17 cellular contexts compared by ENCODE assay signal in genomic region chr2:237863102-237863511, GRCh38. TPM values are rescaled to one million over a fixed set of nuclear protein-coding genes. Genes with fewer than 3 reads are reported as not detected.
A peak's percentile ranks its signal among the peaks of the same experiment; 100 is the strongest.
DNase-seq lines count a peak whose midpoint lies in the region; TF ChIP-seq lines count a peak whose summit lies in the region.
"Had no signal": no experiment of that assay in that cellular context is flagged by ENCODE, and none has a peak within 500 bp of the region (broad histone marks: within the 10 kb centered on the region; RNA-seq: fewer than 3 reads in every experiment).

No MANE protein-coding gene starts in this region.

- no peak overlapping the region for H2AK5ac ChIP-seq in neuronal stem cell (ENCODE audit: low read depth, low read length)

- no peaks in the 10 kb centered on the region for H3K9me3 Mint-ChIP-seq in activated naive CD4-positive, alpha-beta T cell treated with anti-CD3 and anti-CD28 coated beads, Interleukin-2, amount 10 ng/mL, durations not matched to agents 7 days and 5 days

- CTCF ChIA-PET in activated naive CD4-positive, alpha-beta T cell treated with anti-CD3 and anti-CD28 coated beads, Interleukin-2, amount 10 ng/mL, durations not matched to agents 7 days and 5 days (lab: Charles Lee), result interaction anchor here (1.0 kb wide), 1 partner anchor 36 kb away, joined by 3 read pairs; no protein-coding TSS in a partner anchor
- CTCF ChIA-PET in HEK293T (lab: Yijun Ruan, JAX), result interaction anchor here (0.6 kb wide), 1 partner anchor 271 kb away, joined by 3 read pairs; no protein-coding TSS in a partner anchor

- TF ChIP-seq POLR2A in transverse colon (IDR thresholded peaks at IDR 0.05), result no peak

- no peak for DNase-seq in activated naive CD4-positive, alpha-beta T cell treated with anti-CD3 and anti-CD28 coated beads, Interleukin-2, amount 10 ng/mL, durations not matched to agents 7 days and 5 days
- DNase-seq in activated naive CD4-positive, alpha-beta T cell treated with anti-CD3 and anti-CD28 coated beads, Interleukin-2, amount 50 U/mL, for 16 hours, result no peak
- DNase-seq in ascending aorta (ENCODE audit: low spot score in 2 of 2) (peak in 1 of 2 donors; percentile 60), neuronal stem cell (ENCODE audit: low spot score) (no peak), transverse colon (no peak), colonic mucosa (no peak), HEK293T (ENCODE audit: extremely low spot score) (no peak), NCI-H1092 treated with DMSO at 0.1 percent for 48 hours (lab: John Stamatoyannopoulos, UW) (no peak)
- DNase-seq: ACHN; activated naive CD4-positive, alpha-beta T cell treated with Interleukin-2 at 50 U/mL for 16 hours; CD4-positive, CD25-positive, alpha-beta regulatory T cell; DMS153; foreskin keratinocyte; NCI-H1105 treated with DMSO at 0.1 percent for 48 hours; OCI-M1 had no signal

- H3K4me1 Mint-ChIP-seq in activated naive CD4-positive, alpha-beta T cell treated with anti-CD3 and anti-CD28 coated beads, Interleukin-2, amount 10 ng/mL, durations not matched to agents 7 days and 5 days, result peaks cover 26% of the 10 kb centered on the region

- in situ Hi-C loops in transverse colon (cut with MboI; ENCODE audit: low pct_ligation_motif_present in 1 of 4, low pct_unique_long_range_greater_than_20kb in 1 of 4, low sequenced_read_pairs in 3 of 4), result loop anchor here in 1 of 4 donors (25.0 kb wide), 1 partner anchor 399 kb away; no protein-coding TSS in a partner anchor

- peak overlapping the region; percentile 28 for H3K27ac Mint-ChIP-seq in activated naive CD4-positive, alpha-beta T cell treated with anti-CD3 and anti-CD28 coated beads, Interleukin-2, amount 10 ng/mL, durations not matched to agents 7 days and 5 days

- H3K27me3 ChIP-seq in ascending aorta (no peaks in the 10 kb centered on the region), neuronal stem cell (ENCODE audit: control insufficient read depth in 3 of 3, insufficient read depth in 3 of 3, low read depth in 1 of 3, low read length in 3 of 3) (peaks cover 4 to 30% (median 13%) of the 10 kb centered on the region in 3 experiments), transverse colon (peaks cover 25% of the 10 kb centered on the region), colonic mucosa (no peaks in the 10 kb centered on the region)
- H3K27me3 ChIP-seq: foreskin keratinocyte, SJSA1 had no signal

- no peak overlapping the region for H3K4me3 Mint-ChIP-seq in activated naive CD4-positive, alpha-beta T cell treated with anti-CD3 and anti-CD28 coated beads, Interleukin-2, amount 10 ng/mL, durations not matched to agents 7 days and 5 days
- H3K4me3 Mint-ChIP-seq: CD4-positive, CD25-positive, alpha-beta regulatory T cell had no signal

- H2BK15ac ChIP-seq in neuronal stem cell (ENCODE audit: low read length), result no peak overlapping the region

- POLR2A ChIA-PET in HEK293T (lab: Yijun Ruan, JAX), result interaction anchor here (1.0 kb wide), 1 partner anchor 198 kb away, joined by 3 read pairs; the partner anchor contains the start of gene SCLY

- no peak overlapping the region for H3K4me2 ChIP-seq in neuronal stem cell (ENCODE audit: insufficient read depth, low read length, poor library complexity, severe bottlenecking)

- H4K8ac ChIP-seq in neuronal stem cell (ENCODE audit: low read depth, low read length), result no peak overlapping the region

- no CpG with 5 or more reads among the region's 4 CpGs for WGBS in neuronal stem cell (ENCODE audit: extremely low coverage in 2 of 2, insufficient read length in 2 of 2, insufficient replicate concordance in 1 of 2), 2 donors
- 90% methylated on average over 4 of the region's 4 CpGs; no CpG with 5 or more reads in 1 of the 2 donors for WGBS in transverse colon (ENCODE audit: low coverage in 1 of 2), 2 donors

- H3K4me3 ChIP-seq in ascending aorta (peak overlapping the region; percentile 14), neuronal stem cell (ENCODE audit: low read length in 2 of 2) (no peak overlapping the region), transverse colon (no peak overlapping the region), colonic mucosa (no peak overlapping the region)
- H3K4me3 ChIP-seq: SJSA1, suprapubic skin had no signal

- no peak overlapping the region for H2BK5ac ChIP-seq in neuronal stem cell (ENCODE audit: low read length)

- H2AFZ ChIP-seq in neuronal stem cell (ENCODE audit: low read length), result no peak overlapping the region

- H3K9ac ChIP-seq in neuronal stem cell (ENCODE audit: low read depth, low read length, poor library complexity), result no peak overlapping the region
- no peak overlapping the region for H3K9ac ChIP-seq in colonic mucosa (ENCODE audit: low read depth in 2 of 2, low read length in 2 of 2)

- H3K36me3 Mint-ChIP-seq in activated naive CD4-positive, alpha-beta T cell treated with anti-CD3 and anti-CD28 coated beads, Interleukin-2, amount 10 ng/mL, durations not matched to agents 7 days and 5 days, result peaks cover 1% of the 10 kb centered on the region
- H3K36me3 Mint-ChIP-seq: CD4-positive, CD25-positive, alpha-beta regulatory T cell had no signal

- no peak for TF ChIP-seq EP300 in transverse colon (IDR thresholded peaks at IDR 0.05; ENCODE audit: low read depth)

- intact Hi-C loops in ascending aorta (cut with DNase I) (no loop called here), transverse colon (cut with DNase I; ENCODE audit: low total_unique reads) (no loop called here), colonic mucosa (cut with DNase I) (no loop called here)

- no peaks in the 10 kb centered on the region for H3K9me3 ChIP-seq in ascending aorta
- no peaks in the 10 kb centered on the region for H3K9me3 ChIP-seq in neuronal stem cell (replicated peaks in 1 of 2; ENCODE audit: control insufficient read depth in 2 of 2, insufficient read depth in 1 of 2, low read depth in 1 of 2, low read length in 2 of 2)
- no peaks in the 10 kb centered on the region for H3K9me3 ChIP-seq in transverse colon
- H3K9me3 ChIP-seq in colonic mucosa, result no peaks in the 10 kb centered on the region
- H3K9me3 ChIP-seq: SJSA1, suprapubic skin had no signal

- H4K91ac ChIP-seq in neuronal stem cell (ENCODE audit: low read depth, low read length, poor library complexity), result no peak overlapping the region

- no peak overlapping the region for H3K18ac ChIP-seq in neuronal stem cell (ENCODE audit: low read length)

- TF ChIP-seq CTCF in ascending aorta (IDR thresholded peaks at IDR 0.05) (no peak), transverse colon (IDR thresholded peaks at IDR 0.05) (no peak), colonic mucosa (IDR thresholded peaks at IDR 0.05) (no peak)

- H3K27ac ChIP-seq in ascending aorta, result peak overlapping the region; percentile 97 to 98
- no peak overlapping the region for H3K27ac ChIP-seq in neuronal stem cell (replicated peaks; ENCODE audit: low read length)
- peak overlapping the region; percentile 71 to 94 (median 86) for H3K27ac ChIP-seq in transverse colon
- no peak overlapping the region for H3K27ac ChIP-seq in colonic mucosa
- H3K27ac ChIP-seq: foreskin keratinocyte, SJSA1, suprapubic skin had no signal

- H3K4ac ChIP-seq in neuronal stem cell (ENCODE audit: low read length), result no peak overlapping the region

- peak overlapping the region; percentile 19 for H3K23ac ChIP-seq in neuronal stem cell (ENCODE audit: low read depth, low read length, poor library complexity)

- H3K36me3 ChIP-seq in ascending aorta, result no peaks in the 10 kb centered on the region
- no peaks in the 10 kb centered on the region for H3K36me3 ChIP-seq in neuronal stem cell (replicated peaks in 1 of 2; ENCODE audit: control insufficient read depth in 2 of 2, insufficient read depth in 2 of 2, low read length in 2 of 2)
- H3K36me3 ChIP-seq in transverse colon, result no peaks in the 10 kb centered on the region
- H3K36me3 ChIP-seq in colonic mucosa, result no peaks in the 10 kb centered on the region
- H3K36me3 ChIP-seq: SJSA1, suprapubic skin had no signal

- H3K27me3 Mint-ChIP-seq in activated naive CD4-positive, alpha-beta T cell treated with anti-CD3 and anti-CD28 coated beads, Interleukin-2, amount 10 ng/mL, durations not matched to agents 7 days and 5 days, result peaks cover 81% of the 10 kb centered on the region

- H3K79me1 ChIP-seq in neuronal stem cell (ENCODE audit: low read depth, low read length), result no peaks in the 10 kb centered on the region

- peaks cover 10 to 61% of the 10 kb centered on the region in 2 donors for H3K4me1 ChIP-seq in ascending aorta
- peaks cover 16 to 29% of the 10 kb centered on the region in 2 donors for H3K4me1 ChIP-seq in neuronal stem cell (ENCODE audit: control insufficient read depth in 2 of 2, insufficient read depth in 1 of 2, low read depth in 1 of 2, low read length in 2 of 2)
- peaks cover 16 to 50% (median 45%) of the 10 kb centered on the region in 4 donors for H3K4me1 ChIP-seq in transverse colon
- H3K4me1 ChIP-seq in colonic mucosa, result no peaks in the 10 kb centered on the region

- H2BK120ac ChIP-seq in neuronal stem cell (ENCODE audit: low read depth, low read length), result no peak overlapping the region

- H3K14ac ChIP-seq in neuronal stem cell (ENCODE audit: low read length), result no peak overlapping the region

- H2BK12ac ChIP-seq in neuronal stem cell (ENCODE audit: low read length), result no peak overlapping the region

TF ChIP-seq in HEK293T, 16 proteins besides CTCF, POLR2A, EP300 and RAD21 (continues in another document):
- no peak for TF ChIP-seq PKNOX1 (IDR thresholded peaks at IDR 0.05)
- TF ChIP-seq SP1 (IDR thresholded peaks at IDR 0.05), result no peak
- TF ChIP-seq FOXM1 (IDR thresholded peaks at IDR 0.05; ENCODE audit: borderline replicate concordance), result no peak
- no peak for TF ChIP-seq ZNF384 (IDR thresholded peaks at IDR 0.05)
- no peak for TF ChIP-seq L3MBTL2 (conservative IDR thresholded peaks at IDR 0.05)
- TF ChIP-seq FOXK2 (IDR thresholded peaks at IDR 0.05), result no peak
- TF ChIP-seq ELF4 (IDR thresholded peaks at IDR 0.05), result no peak
- no peak for TF ChIP-seq NFRKB (IDR thresholded peaks at IDR 0.05)
- no peak for TF ChIP-seq CTBP1 (IDR thresholded peaks at IDR 0.05; ENCODE audit: borderline replicate concordance)
- TF ChIP-seq ARNT (IDR thresholded peaks at IDR 0.05), result no peak
- TF ChIP-seq BHLHE40 (IDR thresholded peaks at IDR 0.05; ENCODE audit: borderline replicate concordance), result no peak
- no peak for TF ChIP-seq LEF1 (IDR thresholded peaks at IDR 0.05; ENCODE audit: borderline replicate concordance)
- no peak for TF ChIP-seq TARDBP (IDR thresholded peaks at IDR 0.05)

RNA-seq across cellular contexts. Expression of gene RAMP1, which starts 3.7 kb away (rescaled TPM):
- total RNA-seq in ascending aorta (191 TPM), transverse colon (100 to 1,000 TPM in 2 of 4 donors, 10 to 100 TPM in 2; 47.5 to 158 (median 95.7) TPM), colonic mucosa (10 to 100 TPM in 1 of 2 donors, 1 to 10 TPM in 1; 2.7 to 27.2 TPM)
- 0.04 TPM for polyA plus RNA-seq in neuronal stem cell (2013, experiment 1 of 2)
- polyA plus RNA-seq in neuronal stem cell (2013, experiment 2 of 2), result 0.07 TPM
- total RNA-seq: CD4-positive, CD25-positive, alpha-beta regulatory T cell had no signal

Comparison
In these comparisons a context has a peak if more than half of its experiments do, and no peak if none do; other contexts are left out.
1. H3K27ac ChIP-seq: peak in ascending aorta (2 of 2) and transverse colon (4 of 4); none in neuronal stem cell (single experiment) and colonic mucosa (single experiment).
2. H3K4me3 ChIP-seq: peak in ascending aorta (2 of 2); none in neuronal stem cell (0 of 2), transverse colon (0 of 4) and colonic mucosa (single experiment).